10 cellular contexts compared by ENCODE assay signal in the genomic region with DNA sequence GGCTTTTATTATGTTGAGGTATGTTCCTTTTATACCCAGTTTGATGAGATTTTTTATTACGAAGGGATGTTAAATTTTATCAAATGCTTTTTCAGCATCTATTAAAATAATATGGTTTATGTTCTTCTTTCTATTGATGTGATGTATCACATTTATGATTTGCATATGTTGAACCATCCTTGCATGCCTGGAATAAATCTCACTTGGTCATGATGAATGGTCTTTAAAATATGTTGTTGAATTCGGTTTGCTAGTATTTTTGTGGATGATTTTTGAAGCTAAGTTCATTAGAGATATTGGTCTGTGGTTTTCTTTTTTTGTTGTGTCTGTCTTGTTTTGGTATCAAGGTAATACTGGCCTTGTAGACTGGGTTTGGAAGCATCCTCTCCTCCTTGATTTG. TPM values are rescaled to one million over a fixed set of nuclear protein-coding genes. Genes with fewer than 3 reads are reported as not detected.
"Had no signal": no experiment of that assay in that cellular context is flagged by ENCODE, and none has a peak within 500 bp of the region (broad histone marks: within the 10 kb centered on the region; RNA-seq: fewer than 3 reads in every experiment).

No MANE protein-coding gene starts in this region.

- H3K9me3 ChIP-seq: HAP-1 had no signal

- H3K36me3 ChIP-seq: HAP-1 had no signal

- H3K27ac ChIP-seq: KMS-11 had no signal

- ATAC-seq: HCT116 had no signal

- H3K4me3 ChIP-seq: HAP-1 had no signal

- H3K9ac ChIP-seq: KMS-11 had no signal

- FAIRE-seq: HTR-8/SVneo had no signal

- H3K4me1 ChIP-seq: HAP-1 had no signal

- H3K4me2 ChIP-seq: KMS-11 had no signal

- DNase-seq: GOT3, H7, HFFc6, IMR-90, KBM-7 had no signal

- H3K4me3 Mint-ChIP-seq: HFFc6 had no signal

- H3K27ac Mint-ChIP-seq: HFFc6 had no signal

RNA-seq across cellular contexts. Expression of gene GPR88, which starts 14.1 kb away (rescaled TPM):
- total RNA-seq: H7, HFFc6, HT-29, IMR-90 had no signal
